In the genomic region with DNA sequence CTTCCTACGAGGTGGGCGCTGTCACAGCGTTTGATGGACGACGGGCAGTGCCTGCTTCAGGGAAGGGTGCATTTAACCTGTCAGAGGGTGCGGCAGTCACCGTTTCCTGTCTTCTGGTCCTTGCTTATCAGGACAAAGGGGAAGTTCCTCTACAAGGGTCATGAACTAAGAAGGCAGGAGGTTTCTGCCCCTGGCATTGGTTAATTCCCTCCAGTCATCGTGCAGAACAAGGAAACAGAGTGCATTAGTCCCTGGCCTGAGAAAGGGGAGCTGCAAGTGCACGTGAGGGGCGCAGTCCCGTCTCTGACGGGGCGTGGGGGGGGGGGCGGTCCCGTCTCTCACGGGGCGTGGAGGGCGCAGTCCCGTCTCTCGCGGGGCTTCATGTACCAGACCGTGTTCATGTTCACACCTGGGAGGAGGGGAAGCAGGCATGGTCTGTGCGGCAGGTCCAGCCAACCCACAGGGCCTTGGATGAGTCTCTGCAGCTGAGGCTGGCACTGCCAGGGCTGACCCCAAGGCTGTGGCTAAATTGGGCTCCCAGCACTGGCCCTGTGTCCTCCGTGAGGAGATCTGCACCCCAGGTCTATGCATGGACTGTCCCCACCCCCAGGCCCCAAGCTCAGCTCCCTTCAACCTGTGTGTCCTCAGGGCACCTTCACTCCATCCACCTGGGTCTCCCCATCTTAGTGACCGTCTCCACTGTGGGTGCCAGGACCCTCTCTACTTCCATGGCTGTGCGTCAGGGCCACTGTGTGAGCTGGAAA, we compare ENCODE assay signal across 10 cellular contexts.
DNase-seq lines count a peak whose midpoint lies in the region; TF ChIP-seq lines count a peak whose summit lies in the region.
"Had no signal": no experiment of that assay in that cellular context is flagged by ENCODE, and none has a peak within 500 bp of the region (broad histone marks: within the 10 kb centered on the region; RNA-seq: fewer than 3 reads in every experiment).

No MANE protein-coding gene starts in this region.

- H3K9me3 Mint-ChIP-seq in activated T-helper 2 cell treated with anti-CD3 and anti-CD28 coated beads, Interferon-gamma antibody, Interleukin-2, Interleukin-4, amounts not matched to agents 10 μg/mL and 5 μg/mL and 100 μg/mL, durations not matched to agents 14 hours and 24 hours and 36 hours, result no peaks in the 10 kb centered on the region

- no peak overlapping the region for H3K4me3 Mint-ChIP-seq in activated T-helper 2 cell treated with anti-CD3 and anti-CD28 coated beads, Interferon-gamma antibody, Interleukin-2, Interleukin-4, amounts not matched to agents 10 μg/mL and 5 μg/mL and 100 μg/mL, durations not matched to agents 14 hours and 24 hours and 36 hours (ENCODE audit: low read depth)

- H3K27ac ChIP-seq in neutrophil, result peak overlapping the region; percentile 91
- H3K27ac ChIP-seq: RWPE1 had no signal

- intact Hi-C loops in activated T-helper 2 cell treated with anti-CD3 and anti-CD28 coated beads, Interferon-gamma antibody, Interleukin-2, Interleukin-4, amounts not matched to agents 10 μg/mL and 5 μg/mL and 100 μg/mL, durations not matched to agents 14 hours and 24 hours and 36 hours (cut with micrococcal nuclease), result no loop called here

- peaks cover 20 to 25% of the 10 kb centered on the region in 2 experiments for H3K4me1 ChIP-seq in neutrophil (ENCODE audit: control insufficient read depth in 1 of 2, insufficient read depth in 1 of 2, low read depth in 1 of 2, low read length in 1 of 2)
- H3K4me1 ChIP-seq: gastrocnemius medialis had no signal

- H3K4me1 Mint-ChIP-seq in activated T-helper 2 cell treated with anti-CD3 and anti-CD28 coated beads, Interferon-gamma antibody, Interleukin-2, Interleukin-4, amounts not matched to agents 10 μg/mL and 5 μg/mL and 100 μg/mL, durations not matched to agents 14 hours and 24 hours and 36 hours (ENCODE audit: low read depth), result peaks cover 19% of the 10 kb centered on the region

- peak overlapping the region; percentile 48 to 50 for H3K4me3 ChIP-seq in neutrophil (ENCODE audit: low read depth in 1 of 2, low read length in 1 of 2)

- peaks cover 22% of the 10 kb centered on the region for H3K27me3 Mint-ChIP-seq in activated T-helper 2 cell treated with anti-CD3 and anti-CD28 coated beads, Interferon-gamma antibody, Interleukin-2, Interleukin-4, amounts not matched to agents 10 μg/mL and 5 μg/mL and 100 μg/mL, durations not matched to agents 14 hours and 24 hours and 36 hours (ENCODE audit: low read depth)

- DNase-seq in GF-D8 (lab: John Stamatoyannopoulos, UW), result peak; percentile 77
- peak; percentile 91 for DNase-seq in NOMO-1 treated with DMSO at 0.1 percent for 48 hours (lab: John Stamatoyannopoulos, UW; ENCODE audit: unreplicated experiment)
- DNase-seq in activated T-helper 2 cell treated with anti-CD3 and anti-CD28 coated beads, Interferon-gamma antibody, Interleukin-2, Interleukin-4, amounts not matched to agents 10 μg/mL and 5 μg/mL and 100 μg/mL, durations not matched to agents 14 hours and 24 hours and 36 hours (ENCODE audit: low spot score), result peak; percentile 15
- DNase-seq in DMS 273 treated with DMSO at 0.1 percent for 48 hours (lab: John Stamatoyannopoulos, UW), result no peak
- DNase-seq in NCI-H2171 (lab: John Stamatoyannopoulos, UW), result no peak
- DNase-seq in HK-2 (ENCODE audit: unreplicated experiment), result no peak
- DNase-seq: gastrocnemius medialis, NCI-H187 had no signal

- no peaks in the 10 kb centered on the region for H3K36me3 Mint-ChIP-seq in activated T-helper 2 cell treated with anti-CD3 and anti-CD28 coated beads, Interferon-gamma antibody, Interleukin-2, Interleukin-4, amounts not matched to agents 10 μg/mL and 5 μg/mL and 100 μg/mL, durations not matched to agents 14 hours and 24 hours and 36 hours (ENCODE audit: low read depth)

- peaks cover 13% of the 10 kb centered on the region for H3K36me3 ChIP-seq in neutrophil
- H3K36me3 ChIP-seq: gastrocnemius medialis had no signal

- no peaks in the 10 kb centered on the region for H3K9me3 ChIP-seq in neutrophil
- H3K9me3 ChIP-seq: gastrocnemius medialis had no signal

- no peaks in the 10 kb centered on the region for H3K27me3 ChIP-seq in neutrophil

- no peak for TF ChIP-seq CTCF in neutrophil (IDR thresholded peaks at IDR 0.05)

- no peak overlapping the region for H3K27ac Mint-ChIP-seq in activated T-helper 2 cell treated with anti-CD3 and anti-CD28 coated beads, Interferon-gamma antibody, Interleukin-2, Interleukin-4, amounts not matched to agents 10 μg/mL and 5 μg/mL and 100 μg/mL, durations not matched to agents 14 hours and 24 hours and 36 hours

Comparison
In these comparisons a context has a peak if more than half of its experiments do, and no peak if none do; other contexts are left out.
1. DNase-seq: peak in GF-D8 (single experiment), NOMO-1 treated with DMSO at 0.1 percent for 48 hours (single experiment) and activated T-helper 2 cell treated with anti-CD3 and anti-CD28 coated beads, Interferon-gamma antibody, Interleukin-2, Interleukin-4, amounts not matched to agents 10 μg/mL and 5 μg/mL and 100 μg/mL, durations not matched to agents 14 hours and 24 hours and 36 hours (single experiment); none in DMS 273 treated with DMSO at 0.1 percent for 48 hours (single experiment), NCI-H2171 (single experiment) and HK-2 (single experiment).